8 cellular contexts compared by ENCODE assay signal in the genomic region with DNA sequence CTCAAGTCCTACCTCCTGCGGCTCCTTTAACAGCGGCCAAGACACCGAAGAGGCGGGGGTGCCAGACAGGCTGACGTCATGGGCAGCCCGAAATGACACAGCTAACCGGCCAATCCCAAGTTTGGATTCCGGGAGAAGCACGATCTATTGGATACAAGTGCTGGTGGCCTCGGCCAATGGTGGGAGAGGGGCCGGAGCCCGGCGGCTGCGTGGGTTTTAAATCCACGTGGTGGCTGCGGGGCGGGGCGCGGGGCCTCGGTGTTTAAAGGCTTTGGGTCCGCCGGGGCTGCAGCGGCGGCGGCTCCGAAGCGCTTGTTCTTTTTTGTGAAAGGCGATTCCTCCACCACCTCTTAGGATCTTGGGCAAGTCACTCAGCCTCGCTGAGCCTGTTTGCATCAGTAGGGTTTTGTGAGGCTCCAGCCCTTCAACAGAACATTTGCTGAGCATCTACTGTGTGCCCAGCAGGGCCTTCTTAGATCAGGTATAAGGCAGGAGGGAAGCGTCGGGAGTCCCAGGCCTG. TPM values are rescaled to one million over a fixed set of nuclear protein-coding genes. Genes with fewer than 3 reads are reported as not detected.
A peak's percentile ranks its signal among the peaks of the same experiment; 100 is the strongest.
DNase-seq lines count a peak whose midpoint lies in the region; ATAC-seq and TF ChIP-seq lines count a peak whose summit lies in the region.

No MANE protein-coding gene starts in this region.

- DNase-seq in DMS153 treated with DMSO at 0.1 percent for 48 hours (lab: John Stamatoyannopoulos, UW; ENCODE audit: unreplicated experiment) (peak; percentile 88), KG1 (lab: John Stamatoyannopoulos, UW) (peak; percentile 82), SHP77 treated with DMSO at 0.1 percent for 48 hours (lab: John Stamatoyannopoulos, UW) (peak; percentile 92), activated gamma-delta T cell (lab: John Stamatoyannopoulos, UW) (peak; percentile 89), fibroblast of villous mesenchyme (ENCODE audit: low read depth) (peak; percentile 97)
- DNase-seq in stimulated activated naive CD4-positive, alpha-beta T cell (lab: John Stamatoyannopoulos, UW) = peak; percentile 81 to 89 (median 86)

- H3K27me3 Mint-ChIP-seq in nephron (ENCODE audit: low read depth) = peaks cover 13% of the 10 kb centered on the region

- peaks cover 50% of the 10 kb centered on the region for H3K4me1 Mint-ChIP-seq in nephron

- peak overlapping the region; percentile 50 for H3K4me3 ChIP-seq in fibroblast of villous mesenchyme (ENCODE audit: low read depth, low read length)

- TF ChIP-seq CTCF in fibroblast of villous mesenchyme (IDR thresholded peaks at IDR 0.05; ENCODE audit: insufficient read depth, low read depth, low read length) = no peak
- TF ChIP-seq CTCF in nephron (IDR thresholded peaks at IDR 0.05; ENCODE audit: unreplicated experiment in 3 of 3) = no peak

- peak overlapping the region in 2 of 3 experiments; percentile 67 for H3K27ac Mint-ChIP-seq in nephron

- H3K36me3 Mint-ChIP-seq in nephron (ENCODE audit: low read depth) = no peaks in the 10 kb centered on the region

- ATAC-seq in GM21825 (IDR thresholded peaks at IDR 0.05; ENCODE audit: unreplicated experiment) = peak; percentile 92

- no peaks in the 10 kb centered on the region for H3K9me3 Mint-ChIP-seq in nephron

- peak overlapping the region; percentile 78 to 86 (median 82) for H3K4me3 Mint-ChIP-seq in nephron

RNA-seq across cellular contexts. Expression of a gene that starts 8.7 kb away (rescaled TPM):
- total RNA-seq in fibroblast of villous mesenchyme = 0.86 and 2.9 TPM in 2 replicates

Comparison
In these comparisons a context has a peak if more than half of its experiments do, and no peak if none do; other contexts are left out.
1. Peak in every context shown above with its lines: DNase-seq, ATAC-seq and H3K4me3 ChIP-seq.